ENCODE assay signal across 8 cellular contexts in genomic region chr12:50825372-50825838, GRCh38. TPM values are rescaled to one million over a fixed set of nuclear protein-coding genes. Genes with fewer than 3 reads are reported as not detected.
DNase-seq lines count a peak whose midpoint lies in the region; ATAC-seq, FAIRE-seq and TF ChIP-seq lines count a peak whose summit lies in the region.

No MANE protein-coding gene starts in this region.

- no peaks in the 10 kb centered on the region for H3K27me3 ChIP-seq in prostate gland (replicated peaks; ENCODE audit: insufficient read depth)

- no peak overlapping the region for H3K4me3 Mint-ChIP-seq in WTC11

- no peak overlapping the region for H3K27ac Mint-ChIP-seq in WTC11

- POLR2A ChIA-PET in WTC11 (lab: Charles Lee) = no interaction called here

- intact Hi-C loops in prostate gland (cut with DNase I) = loop anchor here (2.0 to 10.0 kb wide), 4 partner anchors 99 to 519 kb away; partner anchors contain the start of genes CELA1, CSRNP2 and DAZAP2

- H3K4me3 ChIP-seq in prostate gland = no peak overlapping the region

- H3K36me3 Mint-ChIP-seq in WTC11 = no peaks in the 10 kb centered on the region

- no peaks in the 10 kb centered on the region for H3K9me3 Mint-ChIP-seq in WTC11

- no peaks in the 10 kb centered on the region for H3K4me1 Mint-ChIP-seq in WTC11

- H3K4me1 ChIP-seq in prostate gland (replicated peaks) = no peaks in the 10 kb centered on the region

- no peak overlapping the region for H3K27ac ChIP-seq in prostate gland

- ATAC-seq in WTC11 (no peak; the same call in 1 of the 2 replicates), GM19467 (IDR thresholded peaks at IDR 0.05; ENCODE audit: unreplicated experiment) (no peak), HG03159 (IDR thresholded peaks at IDR 0.05; ENCODE audit: unreplicated experiment) (no peak)

- TF ChIP-seq CTCF in WTC11 (IDR thresholded peaks at IDR 0.05) = peak; percentile 34
- peak in 3 of 4 experiments; percentile 56 to 80 (median 72) for TF ChIP-seq CTCF in prostate gland (IDR thresholded peaks at IDR 0.05)

- 5% methylated on average over 2 of the region's 2 CpGs for WGBS in prostate gland

- DNase-seq in SIG-M5 treated with dmso at 0.1 percent for 504 hours (lab: John Stamatoyannopoulos, UW; ENCODE audit: unreplicated experiment) (peak; percentile 76), SIG-M5 (lab: John Stamatoyannopoulos, UW) (no peak), NCI-H1694 treated with DMSO at 0.1 percent for 48 hours (lab: John Stamatoyannopoulos, UW) (peak; percentile 34), WTC11 (ENCODE audit: low spot score) (no peak), frontal cortex (ENCODE audit: low spot score in 2 of 2) (peak in 1 of 2 donors; percentile 25), prostate gland (ENCODE audit: low spot score) (peak; percentile 4)

- no peaks in the 10 kb centered on the region for H3K36me3 ChIP-seq in prostate gland

- CTCF ChIA-PET in WTC11 (lab: Charles Lee) = interaction anchor here (0.6 to 4.8 kb wide), 22 partner anchors 13 to 516 kb away, joined by 3 to 70 read pairs (median 4); partner anchors contain the start of genes DIP2B, SLC11A2 and TMPRSS12

- FAIRE-seq in frontal cortex (lab: Jason Lieb, UNC) = peak; percentile 95

- no peaks in the 10 kb centered on the region for H3K9me3 ChIP-seq in prostate gland

- H3K27me3 Mint-ChIP-seq in WTC11 (ENCODE audit: low read depth) = no peaks in the 10 kb centered on the region

- TF ChIP-seq POLR2A in prostate gland (IDR thresholded peaks at IDR 0.05) = no peak

TF ChIP-seq in WTC11, 78 proteins besides CTCF, POLR2A, EP300 and RAD21:
- TF ChIP-seq MYBL2 (CRISPR knock-in tag; IDR thresholded peaks at IDR 0.05) (no peak), NFYB (CRISPR knock-in tag; conservative IDR thresholded peaks at IDR 0.05; ENCODE audit: low read depth) (no peak), GABPB1 (CRISPR knock-in tag; IDR thresholded peaks at IDR 0.05) (0 out of 2 replicates have a peak, but pooled peaks have one; percentile 48), IRF1 (CRISPR knock-in tag; IDR thresholded peaks at IDR 0.05) (no peak), ZNF671 (CRISPR knock-in tag; IDR thresholded peaks at IDR 0.05) (no peak)

RNA-seq across cellular contexts. Expression of gene TMPRSS12, which starts 17.3 kb away (rescaled TPM):
- total RNA-seq in WTC11 (2021) = not detected in 3 replicates
- total RNA-seq in frontal cortex = not detected
- 1 to 10 TPM in 1 of 2 donors, under 1 TPM in 1; 0.68 to 1.2 TPM for total RNA-seq in prostate gland

Comparison
In these comparisons a context has a peak if more than half of its experiments do, and no peak if none do; other contexts are left out.
1. DNase-seq: peak in SIG-M5 treated with dmso at 0.1 percent for 504 hours (single experiment), NCI-H1694 treated with DMSO at 0.1 percent for 48 hours (single experiment) and prostate gland (single experiment); none in SIG-M5 (single experiment) and WTC11 (single experiment).